Comparison of ENCODE assay signal across 8 cellular contexts in genomic region chr12:121626087-121626852, GRCh38. TPM values are rescaled to one million over a fixed set of nuclear protein-coding genes. Genes with fewer than 3 reads are reported as not detected.
DNase-seq lines count a peak whose midpoint lies in the region; ATAC-seq and TF ChIP-seq lines count a peak whose summit lies in the region.

Gene ORAI1 (plus strand): TSS chr12:121626530.

- H3K9ac ChIP-seq in PC-3 (ENCODE audit: low read length) (peak within 1 kb of the TSS; percentile 71), mucosa of rectum (ENCODE audit: low read depth in 1 of 2, low read length in 2 of 2) (peak within 1 kb of the TSS; percentile 79 to 87)

- H3K4me1 ChIP-seq in PC-3 (ENCODE audit: insufficient read depth, low read length) (peaks cover 34% of the 10 kb centered on the region), mucosa of rectum (ENCODE audit: control insufficient read depth in 2 of 2, insufficient read depth in 2 of 2, low read length in 2 of 2) (peaks cover 18 to 22% of the 10 kb centered on the region in 2 donors)

- H3K4me3 ChIP-seq in Jurkat, Clone E6-1 (ENCODE audit: low read length): peak within 1 kb of the TSS; percentile 68
- H3K4me3 ChIP-seq in PC-3 (ENCODE audit: low read length) (peak within 1 kb of the TSS; percentile 79), mucosa of rectum (ENCODE audit: low read length in 2 of 2) (peak within 1 kb of the TSS; percentile 83 to 89)

- no peaks in the 10 kb centered on the region for H3K27me3 ChIP-seq in PC-3 (ENCODE audit: low read length)
- no peaks in the 10 kb centered on the region for H3K27me3 ChIP-seq in mucosa of rectum (ENCODE audit: control insufficient read depth in 2 of 2, insufficient read depth in 2 of 2, low read length in 2 of 2)

- H3K36me3 ChIP-seq in PC-3 (ENCODE audit: low read depth, low read length): 0 out of 2 replicates have a peak, but pooled peaks cover 2% of the 10 kb centered on the region
- H3K36me3 ChIP-seq in mucosa of rectum (ENCODE audit: control insufficient read depth in 2 of 2, insufficient read depth in 2 of 2, low read length in 2 of 2): no peaks in the 10 kb centered on the region

- H3K4me2 ChIP-seq in PC-3 (ENCODE audit: low read length): peak within 1 kb of the TSS; percentile 90

- POLR2A ChIA-PET in PC-3 (lab: Charles Lee; ENCODE audit: unreplicated experiment): interaction anchor here (0.6 to 0.8 kb wide), 5 partner anchors 42 to 452 kb away, joined by 3 to 6 read pairs (median 3); partner anchors contain the start of gene MLXIP

- DNase-seq in DMS114 treated with DMSO at 0.1 percent for 48 hours (lab: John Stamatoyannopoulos, UW; ENCODE audit: unreplicated experiment): peak; percentile 84
- peak; percentile 90 for DNase-seq in Jurkat, Clone E6-1 (ENCODE audit: low read depth, low spot score)
- DNase-seq in PC-3: peak; percentile 99
- DNase-seq in activated T-cell treated with anti-CD3 and anti-CD28 coated beads for 48 hours (ENCODE audit: low read depth): peak; percentile 96
- peak; percentile 48 for DNase-seq in epithelial cell of prostate (ENCODE audit: low read depth, low spot score)
- peak; percentile 94 to 95 for DNase-seq in stimulated activated CD8-positive, alpha-beta memory T cell treated with anti-CD3 and anti-CD28 coated beads, Interleukin-4, amount 100 ng/mL, for 4 hours (ENCODE audit: low read depth in 2 of 2, low spot score in 1 of 2)

- no TSS peak for BruUV-seq in PC-3 (replicated peaks; lab: Mats Ljungman, UMichigan)

- peak; percentile 60 for ATAC-seq in GM21529 (IDR thresholded peaks at IDR 0.05; ENCODE audit: unreplicated experiment)
- peak; percentile 70 for ATAC-seq in PC-3

- H3K9me2 ChIP-seq in PC-3 (replicated peaks; ENCODE audit: low read length): no peaks in the 10 kb centered on the region

- CTCF ChIA-PET in PC-3 (lab: Charles Lee): interaction anchor here (0.5 to 3.2 kb wide), 6 partner anchors 16 to 74 kb away, joined by 3 to 31 read pairs (median 4); no protein-coding TSS in a partner anchor

- H3K9me3 ChIP-seq in PC-3 (ENCODE audit: low read length): no peaks in the 10 kb centered on the region
- no peaks in the 10 kb centered on the region for H3K9me3 ChIP-seq in mucosa of rectum (ENCODE audit: control insufficient read depth in 2 of 2, low read length in 2 of 2)

- H2AFZ ChIP-seq in PC-3 (ENCODE audit: low read length): peak within 1 kb of the TSS; percentile 92

- H3K27ac ChIP-seq in PC-3 (ENCODE audit: low read length) (peak within 1 kb of the TSS; percentile 29), epithelial cell of prostate (peak within 1 kb of the TSS; percentile 71), mucosa of rectum (ENCODE audit: low read depth in 2 of 2, low read length in 2 of 2) (peak within 1 kb of the TSS; percentile 92 to 94)

- H3F3A ChIP-seq in PC-3 (ENCODE audit: low read length, unreplicated experiment): no peaks in the 10 kb centered on the region

- no peak for TF ChIP-seq CTCF in PC-3 (conservative IDR thresholded peaks at IDR 0.05; ENCODE audit: low read depth, low read length)

- peaks cover 45% of the 10 kb centered on the region for H3K79me2 ChIP-seq in PC-3 (ENCODE audit: low read length)

- no peaks in the 10 kb centered on the region for H4K20me1 ChIP-seq in PC-3 (ENCODE audit: low read length)

- intact Hi-C loops in PC-3 (cut with micrococcal nuclease): loop anchor here (2.0 to 5.0 kb wide), 5 partner anchors 45 to 166 kb away; partner anchors contain the start of genes KDM2B and RHOF

RNA-seq across cellular contexts. Expression of gene ORAI1, which starts in this region (rescaled TPM):
- polyA plus RNA-seq in Jurkat, Clone E6-1 (2012; ENCODE audit: insufficient read depth, insufficient read length): 28.3 TPM
- total RNA-seq in PC-3 (2014; rRNA removed): 31.4 and 35.0 TPM in 2 replicates

Comparison
In these comparisons a context has a peak if more than half of its experiments do, and no peak if none do; other contexts are left out.
1. Peak in every context shown above with its lines: DNase-seq, ATAC-seq, H3K4me3 ChIP-seq and H3K27ac ChIP-seq.
2. DNase-seq: peak in every context shown above with its lines; median percentile 99 in PC-3; 96 in activated T-cell treated with anti-CD3 and anti-CD28 coated beads for 48 hours; 94 in stimulated activated CD8-positive, alpha-beta memory T cell treated with anti-CD3 and anti-CD28 coated beads, Interleukin-4, amount 100 ng/mL, for 4 hours; 90 in Jurkat, Clone E6-1; 84 in DMS114 treated with DMSO at 0.1 percent for 48 hours; 48 in epithelial cell of prostate.
3. H3K27ac ChIP-seq: peak in every context shown above with its lines; median percentile 93 in mucosa of rectum; 71 in epithelial cell of prostate; 29 in PC-3.